Comparison of ENCODE assay signal across 12 cellular contexts in genomic region chr15:72770673-72771328, GRCh38. TPM values are rescaled to one million over a fixed set of nuclear protein-coding genes. Genes with fewer than 3 reads are reported as not detected.
A peak's percentile ranks its signal among the peaks of the same experiment; 100 is the strongest.
DNase-seq lines count a peak whose midpoint lies in the region; ATAC-seq and TF ChIP-seq lines count a peak whose summit lies in the region.
"Had no signal": no experiment of that assay in that cellular context is flagged by ENCODE, and none has a peak within 500 bp of the region (broad histone marks: within the 10 kb centered on the region; RNA-seq: fewer than 3 reads in every experiment).

No MANE protein-coding gene starts in this region.

- peaks cover 68% of the 10 kb centered on the region for H3K36me3 Mint-ChIP-seq in activated T-helper 1 cell treated with anti-CD3 and anti-CD28 coated beads, Interleukin-12 subunit alpha, Interleukin-12 subunit beta, Interleukin-2, Interleukin-4 antibody, amounts not matched to agents 30 ng/mL and 10 ng/mL and 1 ng/mL, durations not matched to agents 14 hours and 24 hours and 36 hours (ENCODE audit: low read depth)
- H3K36me3 Mint-ChIP-seq in neural crest cell (ENCODE audit: low read depth) = peaks cover 44% of the 10 kb centered on the region

- no peak for ATAC-seq in GM18868 (IDR thresholded peaks at IDR 0.05; ENCODE audit: unreplicated experiment)

- no peak overlapping the region for H3K4me3 Mint-ChIP-seq in activated T-helper 1 cell treated with anti-CD3 and anti-CD28 coated beads, Interleukin-12 subunit alpha, Interleukin-12 subunit beta, Interleukin-2, Interleukin-4 antibody, amounts not matched to agents 30 ng/mL and 10 ng/mL and 1 ng/mL, durations not matched to agents 14 hours and 24 hours and 36 hours
- H3K4me3 Mint-ChIP-seq in neural crest cell = no peak overlapping the region

- peak overlapping the region; percentile 53 for H3K27ac Mint-ChIP-seq in activated T-helper 1 cell treated with anti-CD3 and anti-CD28 coated beads, Interleukin-12 subunit alpha, Interleukin-12 subunit beta, Interleukin-2, Interleukin-4 antibody, amounts not matched to agents 30 ng/mL and 10 ng/mL and 1 ng/mL, durations not matched to agents 14 hours and 24 hours and 36 hours
- H3K27ac Mint-ChIP-seq in neural crest cell (ENCODE audit: unreplicated experiment) = no peak overlapping the region

- H3K9me3 Mint-ChIP-seq in activated T-helper 1 cell treated with anti-CD3 and anti-CD28 coated beads, Interleukin-12 subunit alpha, Interleukin-12 subunit beta, Interleukin-2, Interleukin-4 antibody, amounts not matched to agents 30 ng/mL and 10 ng/mL and 1 ng/mL, durations not matched to agents 14 hours and 24 hours and 36 hours = peaks cover 21% of the 10 kb centered on the region
- H3K9me3 Mint-ChIP-seq in neural crest cell = peaks cover 6% of the 10 kb centered on the region

- TF ChIP-seq CTCF in HFF-Myc (IDR thresholded peaks at IDR 0.05; ENCODE audit: low read depth, low read length, missing control alignments) (peak; percentile 9), neural crest cell (conservative IDR thresholded peaks at IDR 0.05) (peak; percentile 29)

- H3K4me1 Mint-ChIP-seq in activated T-helper 1 cell treated with anti-CD3 and anti-CD28 coated beads, Interleukin-12 subunit alpha, Interleukin-12 subunit beta, Interleukin-2, Interleukin-4 antibody, amounts not matched to agents 30 ng/mL and 10 ng/mL and 1 ng/mL, durations not matched to agents 14 hours and 24 hours and 36 hours (ENCODE audit: low read depth) = peaks cover 35% of the 10 kb centered on the region
- H3K4me1 Mint-ChIP-seq in neural crest cell = no peaks in the 10 kb centered on the region

- DNase-seq in DMS53 (lab: John Stamatoyannopoulos, UW) = peak; percentile 6
- DNase-seq in DMS53 treated with DMSO at 0.1 percent for 48 hours (lab: John Stamatoyannopoulos, UW; ENCODE audit: unreplicated experiment) = no peak
- DNase-seq in HFF-Myc (ENCODE audit: extremely low read depth, low read depth) = no peak
- DNase-seq in activated T-helper 1 cell treated with anti-CD3 and anti-CD28 coated beads, Interleukin-12 subunit alpha, Interleukin-12 subunit beta, Interleukin-2, Interleukin-4 antibody, amounts not matched to agents 30 ng/mL and 10 ng/mL and 1 ng/mL, durations not matched to agents 14 hours and 24 hours and 36 hours (ENCODE audit: low spot score) = no peak
- no peak for DNase-seq in neural crest cell (ENCODE audit: low read depth, low spot score)
- DNase-seq in NCI-H510A treated with DMSO at 0.1 percent for 48 hours (lab: John Stamatoyannopoulos, UW) = no peak
- DNase-seq in epidermal melanocyte (ENCODE audit: insufficient read length, low spot score) = no peak
- DNase-seq: activated CD4-positive, alpha-beta T cell treated with anti-CD3 and anti-CD28 coated beads for 1 hour; adrenal gland; DMS79; NCI-H345 had no signal

- intact Hi-C loops in activated T-helper 1 cell treated with anti-CD3 and anti-CD28 coated beads, Interleukin-12 subunit alpha, Interleukin-12 subunit beta, Interleukin-2, Interleukin-4 antibody, amounts not matched to agents 30 ng/mL and 10 ng/mL and 1 ng/mL, durations not matched to agents 14 hours and 24 hours and 36 hours (cut with micrococcal nuclease) = no loop called here

- no peaks in the 10 kb centered on the region for H3K27me3 Mint-ChIP-seq in activated T-helper 1 cell treated with anti-CD3 and anti-CD28 coated beads, Interleukin-12 subunit alpha, Interleukin-12 subunit beta, Interleukin-2, Interleukin-4 antibody, amounts not matched to agents 30 ng/mL and 10 ng/mL and 1 ng/mL, durations not matched to agents 14 hours and 24 hours and 36 hours (ENCODE audit: insufficient read depth)
- no peaks in the 10 kb centered on the region for H3K27me3 Mint-ChIP-seq in neural crest cell (ENCODE audit: low read depth)

- no peak overlapping the region for H3K4me3 ChIP-seq in HFF-Myc (replicated peaks; ENCODE audit: low read depth, low read length)
- H3K4me3 ChIP-seq: adrenal gland had no signal

RNA-seq across cellular contexts. Expression of gene ADPGK, which starts 12.8 kb away (rescaled TPM):
- 94.0 and 101 TPM in 2 replicates for total RNA-seq in activated T-helper 1 cell treated with anti-CD3 and anti-CD28 coated beads, Interleukin-12 subunit alpha, Interleukin-12 subunit beta, Interleukin-2, Interleukin-4 antibody, amounts not matched to agents 30 ng/mL and 10 ng/mL and 1 ng/mL, durations not matched to agents 14 hours and 24 hours and 36 hours
- 39.7 and 41.8 TPM in 2 replicates for total RNA-seq in neural crest cell
